ENCODE assay signal across 7 cellular contexts in the genomic region with DNA sequence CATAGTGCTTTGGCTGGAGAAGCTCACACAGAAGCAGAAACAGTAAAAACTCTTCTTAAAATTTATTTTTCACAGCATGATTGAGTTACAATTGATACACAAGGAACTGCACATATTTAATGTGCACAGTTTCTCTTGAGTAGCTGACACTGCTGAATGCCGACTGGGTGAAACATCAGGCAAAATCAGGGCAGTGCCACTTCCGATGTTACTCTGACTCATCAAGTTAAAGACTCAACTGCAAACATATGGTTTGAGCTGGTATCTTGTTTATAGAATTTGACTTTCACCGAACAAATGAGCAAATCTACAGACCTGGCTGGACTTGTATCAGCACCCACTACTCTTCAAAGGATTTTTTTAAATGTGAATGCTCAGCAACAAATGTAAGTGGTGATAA.
DNase-seq lines count a peak whose midpoint lies in the region; ATAC-seq, FAIRE-seq and TF ChIP-seq lines count a peak whose summit lies in the region.
"Not testable (repeated sequence)": the region's sequence is repeated elsewhere in the genome, so short reads cannot be mapped to it uniquely, and the experiment has no call there.

No MANE protein-coding gene starts in this region.

- not testable (repeated sequence) for H3K27me3 ChIP-seq in CD4-positive, CD25-positive, alpha-beta regulatory T cell (ENCODE audit: control insufficient read depth, insufficient read depth, low read length); HCT116 (ENCODE audit: insufficient read depth, low read length); brain microvascular endothelial cell (replicated peaks); fibroblast of lung (ENCODE audit: control insufficient read depth, insufficient read depth, low read length); HepG2 (ENCODE audit: control insufficient read depth in 1 of 2, insufficient read depth in 2 of 2, low read length in 2 of 2)

- DNase-seq in CD4-positive, CD25-positive, alpha-beta regulatory T cell, result peak in 1 of 3 donors; percentile 39
- DNase-seq in HCT116 (ENCODE audit: low read depth, low spot score) (peak; percentile 22), NCI-H1694 (lab: John Stamatoyannopoulos, UW) (peak; percentile 21), RWPE1 (ENCODE audit: low spot score) (peak; percentile 86), brain microvascular endothelial cell (peak; percentile 11), fibroblast of lung (ENCODE audit: low read depth in 2 of 2) (peak; percentile 0 to 31), HepG2 (ENCODE audit: low spot score) (peak; percentile 18)

- not testable (repeated sequence) for H3K27me3 Mint-ChIP-seq in CD4-positive, CD25-positive, alpha-beta regulatory T cell

- RAD21 ChIA-PET in HCT116 (lab: Charles Lee; ENCODE audit: low non-redundant PET in 1 of 2, low total read pairs in 2 of 2, uncharacterized antibody in 2 of 2, unreplicated experiment in 2 of 2), result not testable (repeated sequence)

- not testable (repeated sequence) for H3K9me2 ChIP-seq in HCT116 (ENCODE audit: insufficient read depth)

- H3K9ac ChIP-seq in HCT116 (ENCODE audit: low read length); fibroblast of lung (ENCODE audit: insufficient read depth, low read length); HepG2 (ENCODE audit: insufficient read depth, low read depth, low read length): not testable (repeated sequence)

- not testable (repeated sequence) for H3K9me3 ChIP-seq in CD4-positive, CD25-positive, alpha-beta regulatory T cell (ENCODE audit: control insufficient read depth in 2 of 2, low read length in 2 of 2); HCT116 (ENCODE audit: control insufficient read depth in 1 of 2, insufficient read depth in 1 of 2, low read depth in 1 of 2, low read length in 2 of 2); fibroblast of lung (ENCODE audit: control insufficient read depth, insufficient read depth, low read depth, low read length); HepG2 (ENCODE audit: low read length)

- peak overlapping the region; percentile 97 for H2AFZ ChIP-seq in HCT116 (ENCODE audit: low read depth, low read length, poor library complexity, severe bottlenecking)
- not testable (repeated sequence) for H2AFZ ChIP-seq in fibroblast of lung (ENCODE audit: low read length); HepG2 (ENCODE audit: low read length)

- H3K4me2 ChIP-seq in HCT116 (ENCODE audit: low read length), result peak overlapping the region; percentile 66
- H3K4me2 ChIP-seq in fibroblast of lung (ENCODE audit: extremely low read depth, insufficient read depth, low read length); HepG2 (ENCODE audit: low read depth, low read length): not testable (repeated sequence)

- H3K4me1 Mint-ChIP-seq in CD4-positive, CD25-positive, alpha-beta regulatory T cell, result not testable (repeated sequence)

- peak overlapping the region in 2 of 3 donors; percentile 7 to 50 for H3K27ac Mint-ChIP-seq in CD4-positive, CD25-positive, alpha-beta regulatory T cell

- not testable (repeated sequence) for H3K9me3 Mint-ChIP-seq in CD4-positive, CD25-positive, alpha-beta regulatory T cell

- CTCF ChIA-PET in HCT116 (lab: Charles Lee); RWPE1 (lab: Yijun Ruan, JAX); HepG2 (lab: Yijun Ruan, JAX; ENCODE audit: low intra/inter-chr PET ratio, low total read pairs): not testable (repeated sequence)

- not testable (repeated sequence) for H3K4me1 ChIP-seq in CD4-positive, CD25-positive, alpha-beta regulatory T cell (ENCODE audit: control insufficient read depth, insufficient read depth, low read length, poor library complexity, severe bottlenecking); fibroblast of lung (ENCODE audit: control insufficient read depth, extremely low read depth, insufficient read depth, low read length); HepG2 (ENCODE audit: insufficient read depth, low read length)
- peaks cover 7 to 14% of the 10 kb centered on the region in 2 experiments for H3K4me1 ChIP-seq in HCT116 (ENCODE audit: control insufficient read depth in 1 of 2, insufficient read depth in 2 of 2, low read length in 2 of 2)

- H3K4me3 ChIP-seq in CD4-positive, CD25-positive, alpha-beta regulatory T cell (ENCODE audit: low read depth, low read length); brain microvascular endothelial cell (ENCODE audit: low read depth, low read length); fibroblast of lung (replicated peaks in 1 of 4; ENCODE audit: control extremely low read depth in 1 of 4, insufficient read depth in 1 of 4, low read depth in 3 of 4, low read length in 4 of 4); HepG2 (replicated peaks in 1 of 3; ENCODE audit: insufficient read depth in 1 of 3, low read depth in 2 of 3, low read length in 3 of 3): not testable (repeated sequence)
- peak overlapping the region in 1 of 2 experiments; percentile 22; a peak in 1 of 4 replicates for H3K4me3 ChIP-seq in HCT116 (replicated peaks in 1 of 2; ENCODE audit: low read depth in 1 of 2, low read length in 2 of 2)

- WGBS in HepG2 (ENCODE audit: low lambda C conversion rate), result 11% methylated on average over 3 of the region's 3 CpGs

- FAIRE-seq in HepG2 (lab: Jason Lieb, UNC), result not testable (repeated sequence)

- ATAC-seq in CD4-positive, CD25-positive, alpha-beta regulatory T cell (ENCODE audit: low read depth in 2 of 2), result peak in 1 of 2 donors; percentile 66
- ATAC-seq in HCT116, result peak; percentile 92
- ATAC-seq in HepG2, result not testable (repeated sequence)

- H3K4me3 Mint-ChIP-seq in CD4-positive, CD25-positive, alpha-beta regulatory T cell, result not testable (repeated sequence)

- not testable (repeated sequence) for TF ChIP-seq POLR2A in HCT116 (IDR thresholded peaks at IDR 0.05; ENCODE audit: borderline replicate concordance, extremely low read depth, insufficient read depth, insufficient read length); HepG2 (IDR thresholded peaks at IDR 0.05; ENCODE audit: insufficient read depth in 1 of 2, low read depth in 2 of 2, low read length in 2 of 2)

- TF ChIP-seq CTCF in HCT116 (IDR thresholded peaks at IDR 0.05 in 2 of 3, conservative IDR thresholded peaks at IDR 0.05 in 1 of 3; ENCODE audit: borderline replicate concordance in 1 of 3, insufficient read depth in 1 of 3, low read depth in 2 of 3, low read length in 2 of 3); RWPE1 (conservative IDR thresholded peaks at IDR 0.05; ENCODE audit: low read depth); brain microvascular endothelial cell (IDR thresholded peaks at IDR 0.05; ENCODE audit: low read depth, low read length, missing control alignments); fibroblast of lung (conservative IDR thresholded peaks at IDR 0.05 in 1 of 2, IDR thresholded peaks at IDR 0.05 in 1 of 2; ENCODE audit: low read depth in 1 of 2, low read length in 2 of 2); HepG2 (CRISPR knock-in tag; IDR thresholded peaks at IDR 0.05): not testable (repeated sequence)

- H3K27ac ChIP-seq in CD4-positive, CD25-positive, alpha-beta regulatory T cell (ENCODE audit: insufficient read depth, low read length, poor library complexity, severe bottlenecking); HCT116 (ENCODE audit: low read depth, low read length); brain microvascular endothelial cell; fibroblast of lung (ENCODE audit: insufficient read depth, low read length); HepG2 (ENCODE audit: extremely low read length, insufficient read depth, low read length): not testable (repeated sequence)
- H3K27ac ChIP-seq in RWPE1, result peak overlapping the region; percentile 85

- H3K79me2 ChIP-seq in HCT116 (ENCODE audit: insufficient read depth, low read length); fibroblast of lung (ENCODE audit: control insufficient read depth, insufficient read depth, low read length); HepG2 (ENCODE audit: insufficient read depth, low read length): not testable (repeated sequence)

- POLR2A ChIA-PET in HCT116 (lab: Charles Lee); RWPE1 (lab: Yijun Ruan, JAX; ENCODE audit: low non-redundant PET); HepG2 (lab: Yijun Ruan, JAX): not testable (repeated sequence)

- H3K36me3 ChIP-seq in CD4-positive, CD25-positive, alpha-beta regulatory T cell (ENCODE audit: control insufficient read depth, insufficient read depth, low read length); HCT116 (ENCODE audit: control insufficient read depth in 1 of 2, insufficient read depth in 2 of 2, low read length in 2 of 2); brain microvascular endothelial cell (replicated peaks); fibroblast of lung (ENCODE audit: control insufficient read depth, insufficient read depth, low read length); HepG2 (replicated peaks in 1 of 2; ENCODE audit: control insufficient read depth in 1 of 2, insufficient read depth in 2 of 2, low read length in 2 of 2): not testable (repeated sequence)

- not testable (repeated sequence) for TF ChIP-seq RAD21 in HCT116 (IDR thresholded peaks at IDR 0.05; ENCODE audit: low read depth); HepG2 (CRISPR knock-in tag; IDR thresholded peaks at IDR 0.05)

- not testable (repeated sequence) for TF ChIP-seq EP300 in HepG2 (IDR thresholded peaks at IDR 0.05; ENCODE audit: low read depth in 2 of 2, low read length in 2 of 2); HepG2 (CRISPR knock-in tag; IDR thresholded peaks at IDR 0.05; ENCODE audit: borderline replicate concordance)

- in situ Hi-C loops in brain microvascular endothelial cell (cut with HindIII; ENCODE audit: low pct_ligation_motif_present, low sequenced_read_pairs); HepG2 (cut with HindIII; ENCODE audit: extremely low pct_ligation_motif_present, low pct_unique_long_range_greater_than_20kb): not testable (repeated sequence)

- intact Hi-C loops in HCT116 (cut with micrococcal nuclease); HepG2 (cut with micrococcal nuclease; ENCODE audit: unreplicated experiment): not testable (repeated sequence)

- H3K36me3 Mint-ChIP-seq in CD4-positive, CD25-positive, alpha-beta regulatory T cell, result not testable (repeated sequence)

- BruUV-seq in HCT116 (replicated peaks; lab: Mats Ljungman, UMichigan); HepG2 (replicated peaks; lab: Mats Ljungman, UMichigan): not testable (repeated sequence)

- not testable (repeated sequence) for H4K20me1 ChIP-seq in HCT116 (ENCODE audit: insufficient read depth); fibroblast of lung (ENCODE audit: control insufficient read depth, extremely low read depth, insufficient read depth, low read length); HepG2 (ENCODE audit: insufficient read depth, low read length)
